ENCODE assay signal across 8 cellular contexts in the genomic region with DNA sequence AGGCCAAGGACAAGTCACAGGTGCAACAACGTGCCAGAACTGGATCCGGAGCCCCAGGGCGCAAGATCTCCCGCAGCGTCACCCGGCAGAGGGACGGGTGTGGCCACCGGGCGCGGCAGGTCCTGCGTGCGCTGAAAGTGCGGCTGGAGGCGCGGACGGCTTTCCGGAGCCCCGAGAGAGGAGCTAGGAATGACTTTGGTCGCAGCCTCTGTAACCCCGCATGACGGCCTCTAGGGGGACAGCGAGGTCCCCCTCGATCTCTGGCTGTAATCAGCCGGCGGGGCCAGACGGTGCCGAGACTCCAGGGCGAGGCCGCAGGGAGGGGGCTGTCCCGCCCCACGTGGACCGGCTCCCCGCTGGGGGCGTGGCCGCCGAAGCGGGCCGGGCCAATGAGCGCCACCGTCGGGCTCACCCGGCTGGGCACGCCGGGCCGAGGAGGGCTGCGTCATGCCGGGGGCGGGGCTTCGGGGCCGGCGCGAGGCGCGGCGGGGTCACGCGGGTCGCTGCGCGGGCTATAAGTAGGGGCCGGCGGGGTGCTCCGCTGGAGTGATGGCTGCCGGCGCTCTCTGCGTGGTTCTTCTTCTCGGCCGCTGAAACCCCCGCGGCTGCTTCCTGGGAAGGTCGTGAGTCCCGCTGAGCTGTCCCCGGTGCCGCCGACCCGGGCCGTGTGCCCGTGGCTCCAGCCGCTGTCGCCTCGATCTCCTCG. TPM values are rescaled to one million over a fixed set of nuclear protein-coding genes. Genes with fewer than 3 reads are reported as not detected.
DNase-seq lines count a peak whose midpoint lies in the region; ATAC-seq and TF ChIP-seq lines count a peak whose summit lies in the region.

SLC20A1 (plus strand) TSS at position 544 of the 706 bp plus-strand sequence. CDS start 890 bp downstream, outside the sequence.

- H3K4me1 ChIP-seq in BLaER1 treated with 17β-estradiol and CSF1 and Interleukin-3, amounts not matched to agents 10 nM and 100 nM = peaks cover 44 to 80% (median 74%) of the 10 kb centered on the region in 10 experiments
- peaks cover 18 to 81% of the 10 kb centered on the region in 2 donors for H3K4me1 ChIP-seq in left lung

- intact Hi-C loops in left lung (cut with DNase I) = no loop called here

- peaks cover 44 to 48% (median 47%) of the 10 kb centered on the region in 11 experiments for H4K20me1 ChIP-seq in BLaER1 treated with 17β-estradiol and CSF1 and Interleukin-3, amounts not matched to agents 10 nM and 100 nM

- H3K9me3 ChIP-seq in BLaER1 treated with 17β-estradiol and CSF1 and Interleukin-3, amounts not matched to agents 10 nM and 100 nM (replicated peaks in 1 of 11) = no peaks in the 10 kb centered on the region
- H3K9me3 ChIP-seq in left lung = no peaks in the 10 kb centered on the region

- DNase-seq in GM19240 (ENCODE audit: insufficient read length, low spot score) (peak; percentile 87), NCI-H69 (lab: John Stamatoyannopoulos, UW) (peak; percentile 93), dedifferentiated amniotic fluid mesenchymal stem cell (ENCODE audit: extremely low spot score) (peak; percentile 88), left lung (peak; percentile 97 to 99)
- DNase-seq in activated CD4-positive, alpha-beta T cell treated with anti-CD3 and anti-CD28 coated beads, Interleukin-2, amount 50 U/mL, for 1 hour = peak; percentile 98
- peak; percentile 99 for DNase-seq in stimulated activated CD4-positive, alpha-beta T cell treated with anti-CD3 and anti-CD28 coated beads, Interleukin-4, amount 100 ng/mL, for 1 hour

- H3K9ac ChIP-seq in BLaER1 treated with 17β-estradiol and CSF1 and Interleukin-3, amounts not matched to agents 10 nM and 100 nM = peak within 1 kb of the TSS; percentile 93 to 99 (median 97)

- H3K4me3 ChIP-seq in BLaER1 treated with 17β-estradiol and CSF1 and Interleukin-3, amounts not matched to agents 10 nM and 100 nM = peak within 1 kb of the TSS; percentile 84 to 99 (median 95)
- peak within 1 kb of the TSS; percentile 74 to 84 for H3K4me3 ChIP-seq in left lung

- peak; percentile 90 for ATAC-seq in HG03460 (IDR thresholded peaks at IDR 0.05; ENCODE audit: unreplicated experiment)
- peak; percentile 98 for ATAC-seq in left lung

- peaks cover 39 to 44% (median 40%) of the 10 kb centered on the region in 11 experiments for H3K36me3 ChIP-seq in BLaER1 treated with 17β-estradiol and CSF1 and Interleukin-3, amounts not matched to agents 10 nM and 100 nM
- peaks cover 0 to 33% of the 10 kb centered on the region in 2 donors for H3K36me3 ChIP-seq in left lung

- H3K27ac ChIP-seq in BLaER1 treated with 17β-estradiol and CSF1 and Interleukin-3, amounts not matched to agents 10 nM and 100 nM = peak within 1 kb of the TSS; percentile 87 to 98 (median 97)
- peak within 1 kb of the TSS; percentile 92 to 97 for H3K27ac ChIP-seq in left lung

- H3K4me2 ChIP-seq in BLaER1 treated with 17β-estradiol and CSF1 and Interleukin-3, amounts not matched to agents 10 nM and 100 nM = peak within 1 kb of the TSS; percentile 88 to 98 (median 93)

- H3K27me3 ChIP-seq in BLaER1 treated with 17β-estradiol and CSF1 and Interleukin-3, amounts not matched to agents 10 nM and 100 nM = no peaks in the 10 kb centered on the region
- H3K27me3 ChIP-seq in left lung = no peaks in the 10 kb centered on the region

- peak in 1 of 2 donors; percentile 66 for TF ChIP-seq CTCF in left lung (IDR thresholded peaks at IDR 0.05)

RNA-seq across cellular contexts. Expression of gene SLC20A1, which starts in this region (rescaled TPM):
- total RNA-seq in left lung = 10 to 100 TPM; 40.5 to 68.2 TPM

Comparison
In these comparisons a context has a peak if more than half of its experiments do, and no peak if none do; other contexts are left out.
1. Peak in every context shown above with its lines: DNase-seq, ATAC-seq, H3K4me3 ChIP-seq and H3K27ac ChIP-seq.